ENCODE assay signal across 8 cellular contexts in the genomic region with DNA sequence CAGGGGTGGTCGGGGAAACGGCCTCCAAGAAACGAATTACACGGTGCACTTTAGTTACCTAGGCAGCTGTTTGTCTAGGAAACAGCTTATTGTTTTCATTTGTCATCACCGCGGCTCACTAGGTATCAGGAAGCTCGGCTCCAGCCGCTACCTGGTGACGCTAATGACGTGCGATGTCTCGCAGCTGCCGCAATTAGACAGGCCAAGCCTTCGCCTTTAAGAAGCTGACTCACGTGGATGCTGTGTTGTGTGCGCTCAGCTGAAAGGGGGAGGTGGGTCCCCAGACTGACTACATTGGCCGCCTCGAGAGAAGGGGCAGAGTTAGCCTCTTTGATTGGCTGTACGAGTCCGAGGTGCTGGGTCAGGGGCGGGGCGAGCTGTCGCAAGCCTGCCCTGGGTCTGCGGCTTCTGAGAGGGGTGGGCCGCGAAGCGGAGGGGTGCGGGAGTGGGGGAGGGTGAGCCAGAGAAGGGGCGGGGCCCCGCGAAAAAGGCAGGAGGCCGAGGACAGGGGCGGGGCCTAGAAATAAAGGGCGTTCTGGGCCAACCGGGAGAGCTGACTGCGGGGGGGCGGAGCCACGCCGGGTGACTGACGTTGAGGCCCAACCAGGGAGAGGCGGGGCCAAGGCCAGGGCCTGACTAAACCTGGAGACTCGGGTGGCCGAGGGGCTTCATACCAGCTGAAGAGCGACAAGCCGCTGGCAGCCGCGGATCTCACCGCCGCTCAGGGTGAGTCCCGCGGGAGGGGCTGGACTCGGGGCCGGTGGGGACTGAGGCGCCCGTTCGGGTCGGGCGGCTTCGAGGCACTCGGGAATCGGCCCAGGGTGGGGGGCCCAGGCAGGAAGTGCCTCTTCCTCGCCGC. TPM values are rescaled to one million over a fixed set of nuclear protein-coding genes. Genes with fewer than 3 reads are reported as not detected.
DNase-seq lines count a peak whose midpoint lies in the region; ATAC-seq and TF ChIP-seq lines count a peak whose summit lies in the region.

Gene YPEL5, plus strand, starts transcription at position 671 of the 859 bp plus-strand sequence. CDS start 9,645 bp downstream, outside the sequence.

- TF ChIP-seq CTCF in GM13977 (IDR thresholded peaks at IDR 0.05; ENCODE audit: extremely low read depth, insufficient read depth, missing control alignments) (no peak), heart right ventricle (IDR thresholded peaks at IDR 0.05) (no peak), upper lobe of left lung (IDR thresholded peaks at IDR 0.05) (peak in 1 of 6 experiments; percentile 28)

- peak; percentile 90 for ATAC-seq in HG02884 (IDR thresholded peaks at IDR 0.05; ENCODE audit: unreplicated experiment)
- peak; percentile 95 to 99 (median 98) for ATAC-seq in heart right ventricle
- peak; percentile 97 to 99 for ATAC-seq in upper lobe of left lung (ENCODE audit: low FRiP score in 2 of 2)

- H3K27me3 ChIP-seq in heart right ventricle, result no peaks in the 10 kb centered on the region
- no peaks in the 10 kb centered on the region for H3K27me3 ChIP-seq in upper lobe of left lung

- peak within 1 kb of the TSS; percentile 93 to 100 (median 99) for H3K27ac ChIP-seq in heart right ventricle
- H3K27ac ChIP-seq in upper lobe of left lung, result peak within 1 kb of the TSS; percentile 100

- WGBS in heart right ventricle, 2 donors, result 0 to 1% methylated on average over 60 to 63 of the region's 63 CpGs
- WGBS in upper lobe of left lung, 2 donors, result 0 to 3% methylated on average over 8 to 50 of the region's 63 CpGs

- H3K9me3 ChIP-seq in heart right ventricle, result no peaks in the 10 kb centered on the region
- no peaks in the 10 kb centered on the region for H3K9me3 ChIP-seq in upper lobe of left lung

- TF ChIP-seq EP300 in upper lobe of left lung (IDR thresholded peaks at IDR 0.05), result peak in 1 of 4 donors; percentile 84

- H3K4me3 Mint-ChIP-seq in T-helper 1 cell treated with Interleukin-12 subunit alpha and Interleukin-12 subunit beta and Interleukin-4 antibody, amounts not matched to agents 30 μg/mL and 1 μg/mL, for 36 hours, result peak within 1 kb of the TSS; percentile 86

- DNase-seq in GM13977 (ENCODE audit: low spot score) (peak; percentile 98), NCI-H1694 (lab: John Stamatoyannopoulos, UW) (peak; percentile 95), amniotic stem cell (lab: John Stamatoyannopoulos, UW) (peak; percentile 99), heart right ventricle (peak; percentile 99), posterior cingulate gyrus (peak; percentile 97 to 100 (median 99)), upper lobe of left lung (peak; percentile 99)

- peaks cover 31% of the 10 kb centered on the region for H3K4me1 Mint-ChIP-seq in T-helper 1 cell treated with Interleukin-12 subunit alpha and Interleukin-12 subunit beta and Interleukin-4 antibody, amounts not matched to agents 30 μg/mL and 1 μg/mL, for 36 hours (ENCODE audit: low read depth)

- peak within 1 kb of the TSS; percentile 99 for H3K27ac Mint-ChIP-seq in T-helper 1 cell treated with Interleukin-12 subunit alpha and Interleukin-12 subunit beta and Interleukin-4 antibody, amounts not matched to agents 30 μg/mL and 1 μg/mL, for 36 hours

- H3K36me3 ChIP-seq in heart right ventricle (peaks cover 0 to 32% (median 0%) of the 10 kb centered on the region in 9 donors), upper lobe of left lung (peaks cover 0 to 2% (median 0%) of the 10 kb centered on the region in 4 donors)

- H3K4me3 ChIP-seq in heart right ventricle (peak within 1 kb of the TSS; percentile 73 to 99 (median 98)), upper lobe of left lung (peak within 1 kb of the TSS; percentile 89 to 98 (median 96))

- intact Hi-C loops in heart right ventricle (cut with DNase I), result loop anchor here in 1 of 10 donors (10.0 kb wide), 1 partner anchor 1088 kb away; the partner anchor contains the start of gene EHD3
- intact Hi-C loops in posterior cingulate gyrus (cut with DNase I), result no loop called here

- H3K4me1 ChIP-seq in heart right ventricle (peaks cover 11 to 47% (median 36%) of the 10 kb centered on the region in 9 donors), upper lobe of left lung (peaks cover 37 to 47% (median 38%) of the 10 kb centered on the region in 4 donors)

- H3K36me3 Mint-ChIP-seq in T-helper 1 cell treated with Interleukin-12 subunit alpha and Interleukin-12 subunit beta and Interleukin-4 antibody, amounts not matched to agents 30 μg/mL and 1 μg/mL, for 36 hours (ENCODE audit: low read depth), result peaks cover 9% of the 10 kb centered on the region

- peak; percentile 95 to 99 (median 97) for TF ChIP-seq POLR2A in upper lobe of left lung (IDR thresholded peaks at IDR 0.05)

- no peaks in the 10 kb centered on the region for H3K9me3 Mint-ChIP-seq in T-helper 1 cell treated with Interleukin-12 subunit alpha and Interleukin-12 subunit beta and Interleukin-4 antibody, amounts not matched to agents 30 μg/mL and 1 μg/mL, for 36 hours

- H3K27me3 Mint-ChIP-seq in T-helper 1 cell treated with Interleukin-12 subunit alpha and Interleukin-12 subunit beta and Interleukin-4 antibody, amounts not matched to agents 30 μg/mL and 1 μg/mL, for 36 hours (ENCODE audit: low read depth), result no peaks in the 10 kb centered on the region

- in situ Hi-C loops in GM13977 (cut with MboI; ENCODE audit: low pct_unique_long_range_greater_than_20kb, low sequenced_read_pairs, unreplicated experiment), result no loop called here

RNA-seq across cellular contexts. Expression of gene YPEL5, which starts in this region (rescaled TPM):
- total RNA-seq in heart right ventricle (10 to 100 TPM; 52.0 to 88.8 (median 73.8) TPM), upper lobe of left lung (100 to 1,000 TPM in 2 of 6 donors, 10 to 100 TPM in 4; 51.9 to 107 (median 85.8) TPM)
- polyA plus RNA-seq in heart right ventricle, result 10 to 100 TPM; 35.5 to 38.3 TPM

Comparison
In these comparisons a context has a peak if more than half of its experiments do, and no peak if none do; other contexts are left out.
1. Peak in every context shown above with its lines: DNase-seq, ATAC-seq, H3K4me3 ChIP-seq and H3K27ac ChIP-seq.